In the genomic region with DNA sequence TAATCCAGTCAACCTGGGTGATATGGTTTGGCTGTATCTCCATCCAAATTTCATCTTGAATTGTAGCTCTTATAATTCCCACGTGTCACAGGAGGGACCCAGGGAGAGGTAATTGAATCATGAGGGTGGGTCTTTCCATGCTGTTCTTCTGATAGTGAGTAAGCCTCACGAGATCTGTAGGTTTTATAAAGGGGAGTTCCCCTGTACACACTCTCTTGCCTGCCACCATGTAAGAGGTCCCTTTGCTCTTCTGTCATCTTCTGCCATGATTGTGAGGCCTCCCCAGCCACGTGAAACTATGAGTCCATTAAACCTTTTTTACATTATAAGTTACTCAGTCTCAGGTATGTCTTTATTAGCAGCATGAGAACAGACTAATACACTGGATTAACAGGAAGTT, we compare ENCODE assay signal across 36 cellular contexts. TPM values are rescaled to one million over a fixed set of nuclear protein-coding genes. Genes with fewer than 3 reads are reported as not detected.
"Had no signal": no experiment of that assay in that cellular context is flagged by ENCODE, and none has a peak within 500 bp of the region (broad histone marks: within the 10 kb centered on the region; RNA-seq: fewer than 3 reads in every experiment).

No MANE protein-coding gene starts in this region.

- H3K27ac Mint-ChIP-seq: activated B cell treated with CpG ODN at 0.5 μM for 24 hours; activated CD4-positive, alpha-beta memory T cell treated with anti-CD3 and anti-CD28 coated beads for 36 hours; activated naive CD4-positive, alpha-beta T cell treated with anti-CD3 and anti-CD28 coated beads, Interleukin-2, amount 50 U/mL, for 72 hours; activated naive CD8-positive, alpha-beta T cell treated with anti-CD3 and anti-CD28 coated beads, Interleukin-2, amount 10 ng/mL, durations not matched to agents 7 days and 5 days; activated T-cell treated with anti-CD3 and anti-CD28 coated beads, Interleukin-2, amount 50 U/mL, for 72 hours; activated T-helper 1 cell treated with anti-CD3 and anti-CD28 coated beads, Interleukin-12 subunit alpha, Interleukin-12 subunit beta, Interleukin-2, Interleukin-4 antibody, amounts not matched to agents 30 ng/mL and 10 ng/mL and 1 ng/mL, durations not matched to agents 14 hours and 24 hours and 36 hours; T-helper 1 cell treated with Interleukin-12 subunit alpha and Interleukin-12 subunit beta and Interleukin-4 antibody, amounts not matched to agents 30 μg/mL and 1 μg/mL, for 36 hours; T-helper 2 cell treated with Interferon-gamma antibody and Interleukin-4, amounts not matched to agents 5 μg/mL and 100 μg/mL, for 36 hours had no signal

- H3K4me1 ChIP-seq: breast epithelium had no signal

- H3K36me3 ChIP-seq: adrenal gland, brain microvascular endothelial cell, breast epithelium had no signal

- H3K4me3 ChIP-seq: adrenal gland, body of pancreas, breast epithelium had no signal

- H3K36me3 Mint-ChIP-seq: activated CD4-positive, alpha-beta memory T cell treated with anti-CD3 and anti-CD28 coated beads for 36 hours; activated naive CD4-positive, alpha-beta T cell treated with anti-CD3 and anti-CD28 coated beads, Interleukin-2, amount 50 U/mL, for 72 hours; activated naive CD8-positive, alpha-beta T cell treated with anti-CD3 and anti-CD28 coated beads, Interleukin-2, amount 10 ng/mL, durations not matched to agents 7 days and 5 days had no signal

- DNase-seq: activated B cell treated with CpG ODN at 0.5 μM for 24 hours; activated CD4-positive, alpha-beta memory T cell treated with anti-CD3 and anti-CD28 coated beads for 36 hours; activated CD4-positive, alpha-beta T cell treated with anti-CD3 and anti-CD28 coated beads for 48 hours; activated CD4-positive, alpha-beta T cell treated with anti-CD3 and anti-CD28 coated beads, Interleukin-2, amount 50 U/mL, for 1 hour; activated CD4-positive, alpha-beta T cell treated with anti-CD3 and anti-CD28 coated beads, Interleukin-2, amount 50 U/mL, for 4 hours; activated CD4-positive, CD25-positive, alpha-beta regulatory T cell treated with anti-CD3 and anti-CD28 coated beads, Interleukin-2, amount 50 U/mL, for 72 hours; activated CD8-positive, alpha-beta memory T cell treated with anti-CD3 and anti-CD28 coated beads, Interleukin-2, amount 50 U/mL, for 4 hours; activated effector memory CD4-positive, alpha-beta T cell treated with anti-CD3 and anti-CD28 coated beads, Interleukin-2, amount 50 U/mL, for 16 hours; activated gamma-delta T cell treated with Interleukin-2 at 50 U/mL for 16 hours; activated naive CD4-positive, alpha-beta T cell; activated naive CD4-positive, alpha-beta T cell treated with anti-CD3 and anti-CD28 coated beads, Interleukin-2, amount 50 U/mL, for 16 hours; activated naive CD8-positive, alpha-beta T cell treated with anti-CD3 and anti-CD28 coated beads, Interleukin-2, amount 10 ng/mL, durations not matched to agents 7 days and 5 days; activated T-cell treated with anti-CD3 and anti-CD28 coated beads for 4 hours; activated T-cell treated with anti-CD3 and anti-CD28 coated beads, Interleukin-2, amount 50 U/mL, for 1 hour; activated T-cell treated with anti-CD3 and anti-CD28 coated beads, Interleukin-2, amount 50 U/mL, for 4 hours; activated T-cell treated with anti-CD3 and anti-CD28 coated beads, Interleukin-2, amount 50 U/mL, for 72 hours; adrenal gland; amniotic stem cell; aorta; body of pancreas; brain microvascular endothelial cell; central memory CD4-positive, alpha-beta T cell; SW 1271; T-helper 1 cell; T-helper 2 cell; T-helper 9 cell had no signal

- ATAC-seq: activated T-cell treated with anti-CD3 and anti-CD28 coated beads, Interleukin-2, amount 50 U/mL, for 4 hours; body of pancreas had no signal

- H3K9me3 Mint-ChIP-seq: activated B cell treated with CpG ODN at 0.5 μM for 24 hours; activated CD4-positive, alpha-beta memory T cell treated with anti-CD3 and anti-CD28 coated beads for 36 hours; activated naive CD4-positive, alpha-beta T cell treated with anti-CD3 and anti-CD28 coated beads, Interleukin-2, amount 50 U/mL, for 72 hours; activated T-cell treated with anti-CD3 and anti-CD28 coated beads, Interleukin-2, amount 50 U/mL, for 4 hours; activated T-cell treated with anti-CD3 and anti-CD28 coated beads, Interleukin-2, amount 50 U/mL, for 72 hours; activated T-helper 1 cell treated with anti-CD3 and anti-CD28 coated beads, Interleukin-12 subunit alpha, Interleukin-12 subunit beta, Interleukin-2, Interleukin-4 antibody, amounts not matched to agents 30 ng/mL and 10 ng/mL and 1 ng/mL, durations not matched to agents 14 hours and 24 hours and 36 hours; T-helper 1 cell treated with Interleukin-12 subunit alpha and Interleukin-12 subunit beta and Interleukin-4 antibody, amounts not matched to agents 30 μg/mL and 1 μg/mL, for 36 hours; T-helper 2 cell treated with Interferon-gamma antibody and Interleukin-4, amounts not matched to agents 5 μg/mL and 100 μg/mL, for 36 hours had no signal

- H3K27me3 ChIP-seq: adrenal gland, body of pancreas, brain microvascular endothelial cell, breast epithelium had no signal

- H3K9me3 ChIP-seq: adrenal gland, body of pancreas, breast epithelium had no signal

- H3K4me3 Mint-ChIP-seq: activated B cell treated with CpG ODN at 0.5 μM for 24 hours; activated CD4-positive, alpha-beta memory T cell treated with anti-CD3 and anti-CD28 coated beads for 36 hours; activated naive CD8-positive, alpha-beta T cell treated with anti-CD3 and anti-CD28 coated beads, Interleukin-2, amount 10 ng/mL, durations not matched to agents 7 days and 5 days; activated T-cell treated with anti-CD3 and anti-CD28 coated beads, Interleukin-2, amount 50 U/mL, for 4 hours; activated T-cell treated with anti-CD3 and anti-CD28 coated beads, Interleukin-2, amount 50 U/mL, for 72 hours; activated T-helper 1 cell treated with anti-CD3 and anti-CD28 coated beads, Interleukin-12 subunit alpha, Interleukin-12 subunit beta, Interleukin-2, Interleukin-4 antibody, amounts not matched to agents 30 ng/mL and 10 ng/mL and 1 ng/mL, durations not matched to agents 14 hours and 24 hours and 36 hours; T-helper 1 cell treated with Interleukin-12 subunit alpha and Interleukin-12 subunit beta and Interleukin-4 antibody, amounts not matched to agents 30 μg/mL and 1 μg/mL, for 36 hours; T-helper 2 cell treated with Interferon-gamma antibody and Interleukin-4, amounts not matched to agents 5 μg/mL and 100 μg/mL, for 36 hours had no signal

- H3K27ac ChIP-seq: adrenal gland, body of pancreas, brain microvascular endothelial cell, breast epithelium, VCaP had no signal

- H3K4me1 Mint-ChIP-seq: activated B cell treated with CpG ODN at 0.5 μM for 24 hours; activated naive CD8-positive, alpha-beta T cell treated with anti-CD3 and anti-CD28 coated beads, Interleukin-2, amount 10 ng/mL, durations not matched to agents 7 days and 5 days had no signal

RNA-seq across cellular contexts. Expression of a gene that starts 19.5 kb away (rescaled TPM):
- total RNA-seq: activated B cell treated with CpG ODN at 0.5 μM for 24 hours; activated CD4-positive, alpha-beta memory T cell treated with anti-CD3 and anti-CD28 coated beads for 36 hours; activated CD8-positive, alpha-beta memory T cell treated with anti-CD3 and anti-CD28 coated beads for 36 hours; activated naive CD4-positive, alpha-beta T cell treated with anti-CD3 and anti-CD28 coated beads, Interleukin-2, amount 50 U/mL, for 72 hours; activated naive CD8-positive, alpha-beta T cell treated with anti-CD3 and anti-CD28 coated beads, Interleukin-2, amount 10 ng/mL, durations not matched to agents 7 days and 5 days; activated T-cell treated with anti-CD3 and anti-CD28 coated beads, Interleukin-2, amount 50 U/mL, for 4 hours; activated T-cell treated with anti-CD3 and anti-CD28 coated beads, Interleukin-2, amount 50 U/mL, for 72 hours; activated T-helper 1 cell treated with anti-CD3 and anti-CD28 coated beads, Interleukin-12 subunit alpha, Interleukin-12 subunit beta, Interleukin-2, Interleukin-4 antibody, amounts not matched to agents 30 ng/mL and 10 ng/mL and 1 ng/mL, durations not matched to agents 14 hours and 24 hours and 36 hours; aorta; astrocyte; body of pancreas; breast epithelium; cardiac septum; cerebellum had no signal

RNA-seq across cellular contexts. Expression of a gene that starts 49.4 kb away (rescaled TPM):
- total RNA-seq: activated B cell treated with CpG ODN at 0.5 μM for 24 hours; activated CD4-positive, alpha-beta memory T cell treated with anti-CD3 and anti-CD28 coated beads for 36 hours; activated CD8-positive, alpha-beta memory T cell treated with anti-CD3 and anti-CD28 coated beads for 36 hours; activated naive CD4-positive, alpha-beta T cell treated with anti-CD3 and anti-CD28 coated beads, Interleukin-2, amount 50 U/mL, for 72 hours; activated naive CD8-positive, alpha-beta T cell treated with anti-CD3 and anti-CD28 coated beads, Interleukin-2, amount 10 ng/mL, durations not matched to agents 7 days and 5 days; activated T-cell treated with anti-CD3 and anti-CD28 coated beads, Interleukin-2, amount 50 U/mL, for 4 hours; activated T-cell treated with anti-CD3 and anti-CD28 coated beads, Interleukin-2, amount 50 U/mL, for 72 hours; activated T-helper 1 cell treated with anti-CD3 and anti-CD28 coated beads, Interleukin-12 subunit alpha, Interleukin-12 subunit beta, Interleukin-2, Interleukin-4 antibody, amounts not matched to agents 30 ng/mL and 10 ng/mL and 1 ng/mL, durations not matched to agents 14 hours and 24 hours and 36 hours; adrenal gland; aorta; astrocyte; body of pancreas; breast epithelium; cardiac septum; cerebellum had no signal
